ENCODE assay signal across 2 cellular contexts in the genomic region with DNA sequence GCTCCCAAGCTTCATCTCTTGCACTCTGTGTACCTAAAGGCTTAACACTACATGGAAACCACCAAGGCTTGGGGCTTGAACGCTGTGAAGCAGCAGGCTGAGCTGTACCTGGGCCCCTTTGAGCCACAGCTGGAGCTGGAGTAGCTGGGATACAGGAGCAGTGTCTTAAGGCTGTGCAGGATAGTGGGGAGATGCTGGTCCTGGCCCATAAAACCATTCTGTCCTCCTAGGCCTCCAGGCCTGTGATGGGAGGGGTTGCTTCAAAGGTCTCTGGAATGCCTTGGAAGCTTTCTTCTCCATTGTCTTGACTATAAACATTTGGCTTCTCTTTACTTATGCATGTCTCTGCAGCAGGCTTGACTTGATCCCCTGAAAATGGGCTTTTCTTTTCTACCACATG.
TF ChIP-seq lines count a peak whose summit lies in the region.

No MANE protein-coding gene starts in this region.

TF ChIP-seq in HEK293, 187 proteins besides CTCF, POLR2A, EP300 and RAD21 (continued from another document):
- TF ChIP-seq BCL6B (tag by site-specific recombination; IDR thresholded peaks at IDR 0.05) (no peak), SETDB1 (IDR thresholded peaks at IDR 0.05; ENCODE audit: insufficient read length, low read length) (peak; percentile 95), ZNF621 (tag by site-specific recombination; IDR thresholded peaks at IDR 0.05) (no peak), ZNF10 (tag by site-specific recombination; IDR thresholded peaks at IDR 0.05) (no peak), TRIM28 (IDR thresholded peaks at IDR 0.05; ENCODE audit: borderline replicate concordance, low read length) (peak; percentile 64; the same call in 1 of the 2 replicates), ZSCAN4 (tag by site-specific recombination; IDR thresholded peaks at IDR 0.05) (no peak)
- TF ChIP-seq, protein P1, sequence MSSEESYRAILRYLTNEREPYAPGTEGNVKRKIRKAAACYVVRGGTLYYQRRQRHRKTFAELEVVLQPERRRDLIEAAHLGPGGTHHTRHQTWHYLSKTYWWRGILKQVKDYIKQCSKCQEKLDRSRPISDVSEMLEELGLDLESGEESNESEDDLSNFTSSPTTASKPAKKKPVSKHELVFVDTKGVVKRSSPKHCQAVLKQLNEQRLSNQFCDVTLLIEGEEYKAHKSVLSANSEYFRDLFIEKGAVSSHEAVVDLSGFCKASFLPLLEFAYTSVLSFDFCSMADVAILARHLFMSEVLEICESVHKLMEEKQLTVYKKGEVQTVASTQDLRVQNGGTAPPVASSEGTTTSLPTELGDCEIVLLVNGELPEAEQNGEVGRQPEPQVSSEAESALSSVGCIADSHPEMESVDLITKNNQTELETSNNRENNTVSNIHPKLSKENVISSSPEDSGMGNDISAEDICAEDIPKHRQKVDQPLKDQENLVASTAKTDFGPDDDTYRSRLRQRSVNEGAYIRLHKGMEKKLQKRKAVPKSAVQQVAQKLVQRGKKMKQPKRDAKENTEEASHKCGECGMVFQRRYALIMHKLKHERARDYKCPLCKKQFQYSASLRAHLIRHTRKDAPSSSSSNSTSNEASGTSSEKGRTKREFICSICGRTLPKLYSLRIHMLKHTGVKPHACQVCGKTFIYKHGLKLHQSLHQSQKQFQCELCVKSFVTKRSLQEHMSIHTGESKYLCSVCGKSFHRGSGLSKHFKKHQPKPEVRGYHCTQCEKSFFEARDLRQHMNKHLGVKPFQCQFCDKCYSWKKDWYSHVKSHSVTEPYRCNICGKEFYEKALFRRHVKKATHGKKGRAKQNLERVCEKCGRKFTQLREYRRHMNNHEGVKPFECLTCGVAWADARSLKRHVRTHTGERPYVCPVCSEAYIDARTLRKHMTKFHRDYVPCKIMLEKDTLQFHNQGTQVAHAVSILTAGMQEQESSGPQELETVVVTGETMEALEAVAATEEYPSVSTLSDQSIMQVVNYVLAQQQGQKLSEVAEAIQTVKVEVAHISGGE (tag by site-specific recombination; conservative IDR thresholded peaks at IDR 0.05; ENCODE audit: low read depth): no peak

TF ChIP-seq in K562, 482 proteins besides CTCF, POLR2A, EP300 and RAD21 (continued from another document):
- TF ChIP-seq ZNF280A (IDR thresholded peaks at IDR 0.05; ENCODE audit: low read depth, partially characterized antibody) (peak; percentile 33), CBX1 (IDR thresholded peaks at IDR 0.05; ENCODE audit: low read depth) (peak; percentile 73; the same call in 1 of the 2 replicates), TRIM24 (IDR thresholded peaks at IDR 0.05) (peak in 1 of 2 experiments; percentile 36; a peak in 1 of 4 replicates), CBX2 (IDR thresholded peaks at IDR 0.05; ENCODE audit: insufficient read depth, low read length, poor library complexity, severe bottlenecking) (no peak), MCM5 (IDR thresholded peaks at IDR 0.05; ENCODE audit: low read depth) (no peak), ZFP36 (IDR thresholded peaks at IDR 0.05; ENCODE audit: low read depth, low read length, partially characterized antibody) (peak; percentile 97), CEBPZ (IDR thresholded peaks at IDR 0.05; ENCODE audit: borderline replicate concordance, low read depth, low read length) (peak; percentile 75), TRIM28 (IDR thresholded peaks at IDR 0.05) (peak; percentile 88), CBX3 (IDR thresholded peaks at IDR 0.05; ENCODE audit: borderline replicate concordance in 1 of 2, low read length in 2 of 2) (peak in 1 of 2 experiments; percentile 71; a peak in 2 of 3 replicates), CBX5 (IDR thresholded peaks at IDR 0.05; ENCODE audit: borderline replicate concordance, low read depth) (0 out of 2 replicates have a peak, but pooled peaks have one; percentile 72)
